In genomic region chr15:99921086-99921485, GRCh38 we compare ENCODE assay signal across 15 cellular contexts.
DNase-seq lines count a peak whose midpoint lies in the region; ATAC-seq and TF ChIP-seq lines count a peak whose summit lies in the region.
"Had no signal": no experiment of that assay in that cellular context is flagged by ENCODE, and none has a peak within 500 bp of the region (broad histone marks: within the 10 kb centered on the region; RNA-seq: fewer than 3 reads in every experiment).

No MANE protein-coding gene starts in this region.

- intact Hi-C loops in body of pancreas (cut with DNase I) = no loop called here
- intact Hi-C loops in esophagus muscularis mucosa (cut with DNase I) = no loop called here
- intact Hi-C loops in left colon (cut with DNase I, micrococcal nuclease) = no loop called here
- intact Hi-C loops in Calu3 (cut with micrococcal nuclease; ENCODE audit: unreplicated experiment) = loop anchor here (10.0 kb wide), 2 partner anchors 644 to 646 kb away; no protein-coding TSS in a partner anchor

- H3K4me3 Mint-ChIP-seq in Calu3 (ENCODE audit: low read depth, unreplicated experiment) = no peak overlapping the region
- H3K4me3 Mint-ChIP-seq: CD4-positive, alpha-beta memory T cell; GM23338; H9 had no signal

- ATAC-seq in body of pancreas = peak; percentile 26
- no peak for ATAC-seq in HG03108 (IDR thresholded peaks at IDR 0.05; ENCODE audit: unreplicated experiment)
- ATAC-seq in left colon = no peak
- ATAC-seq: GM23338, HCT116 had no signal

- peaks cover 49% of the 10 kb centered on the region for H3K27me3 Mint-ChIP-seq in Calu3 (ENCODE audit: unreplicated experiment)

- H3K27ac ChIP-seq in body of pancreas (no peak overlapping the region), esophagus muscularis mucosa (replicated peaks in 1 of 4) (no peak overlapping the region)

- TF ChIP-seq EP300 in esophagus muscularis mucosa (IDR thresholded peaks at IDR 0.05) = no peak

- H3K27ac Mint-ChIP-seq in Calu3 (ENCODE audit: unreplicated experiment) = no peak overlapping the region
- H3K27ac Mint-ChIP-seq: CD4-positive, alpha-beta memory T cell; GM23338; H9 had no signal

- H3K4me1 ChIP-seq in body of pancreas (peaks cover 5% of the 10 kb centered on the region), esophagus muscularis mucosa (peaks cover 0 to 19% (median 12%) of the 10 kb centered on the region in 4 donors)

- H3K9me3 ChIP-seq in body of pancreas (no peaks in the 10 kb centered on the region), esophagus muscularis mucosa (no peaks in the 10 kb centered on the region)

- CTCF ChIA-PET in Calu3 (lab: Charles Lee) = no interaction called here

- TF ChIP-seq POLR2A in body of pancreas (IDR thresholded peaks at IDR 0.05) = no peak
- TF ChIP-seq POLR2A in esophagus muscularis mucosa (IDR thresholded peaks at IDR 0.05; ENCODE audit: low read depth) = no peak

- DNase-seq in body of pancreas = peak; percentile 31 to 54 (median 42)
- peak; percentile 37 for DNase-seq in esophagus muscularis mucosa (ENCODE audit: extremely low spot score)
- peak; percentile 13 for DNase-seq in fibroblast of pulmonary artery (ENCODE audit: low read depth)
- DNase-seq in left colon = no peak
- no peak for DNase-seq in Calu3
- DNase-seq: C1 segment of cervical spinal cord; CD4-positive, alpha-beta memory T cell; COR-L47; DMS53; DMS79 treated with DMSO at 0.1 percent for 48 hours; GF-D8; H9 had no signal

- BruUV-seq in Calu3 (replicated peaks; lab: Mats Ljungman, UMichigan) = no TSS peak

- H3K36me3 ChIP-seq in body of pancreas (replicated peaks in 1 of 2; ENCODE audit: insufficient read depth in 1 of 2, low read depth in 2 of 2) = no peaks in the 10 kb centered on the region
- H3K36me3 ChIP-seq in esophagus muscularis mucosa = no peaks in the 10 kb centered on the region

- H3K27me3 ChIP-seq in body of pancreas = no peaks in the 10 kb centered on the region
- H3K27me3 ChIP-seq in esophagus muscularis mucosa = peaks cover 0 to 15% (median 0%) of the 10 kb centered on the region in 4 donors

- 22 to 38% methylated on average over 4 of the region's 4 CpGs for WGBS in body of pancreas, 2 donors
- WGBS in esophagus muscularis mucosa = 38% methylated on average over 4 of the region's 4 CpGs

- TF ChIP-seq CTCF in body of pancreas (IDR thresholded peaks at IDR 0.05) (no peak), esophagus muscularis mucosa (IDR thresholded peaks at IDR 0.05) (no peak), fibroblast of pulmonary artery (IDR thresholded peaks at IDR 0.05; ENCODE audit: low read length, missing control alignments) (no peak), Calu3 (IDR thresholded peaks at IDR 0.05; ENCODE audit: unreplicated experiment) (no peak)

- peaks cover 3% of the 10 kb centered on the region for H3K36me3 Mint-ChIP-seq in Calu3 (ENCODE audit: insufficient read depth, unreplicated experiment)

- no peak overlapping the region for H3K4me3 ChIP-seq in body of pancreas
- no peak overlapping the region for H3K4me3 ChIP-seq in esophagus muscularis mucosa
- H3K4me3 ChIP-seq in fibroblast of pulmonary artery (replicated peaks; ENCODE audit: low read depth, low read length) = no peak overlapping the region
- H3K4me3 ChIP-seq: GM23338 had no signal

- peaks cover 4% of the 10 kb centered on the region for H3K9me3 Mint-ChIP-seq in Calu3 (ENCODE audit: low read depth, unreplicated experiment)

- no peaks in the 10 kb centered on the region for H3K4me1 Mint-ChIP-seq in Calu3 (ENCODE audit: low read depth, unreplicated experiment)

Comparison
In these comparisons a context has a peak if more than half of its experiments do, and no peak if none do; other contexts are left out.
1. DNase-seq: peak in body of pancreas (4 of 4), esophagus muscularis mucosa (single experiment) and fibroblast of pulmonary artery (single experiment); none in left colon (0 of 2) and Calu3 (single experiment).